In the genomic region with DNA sequence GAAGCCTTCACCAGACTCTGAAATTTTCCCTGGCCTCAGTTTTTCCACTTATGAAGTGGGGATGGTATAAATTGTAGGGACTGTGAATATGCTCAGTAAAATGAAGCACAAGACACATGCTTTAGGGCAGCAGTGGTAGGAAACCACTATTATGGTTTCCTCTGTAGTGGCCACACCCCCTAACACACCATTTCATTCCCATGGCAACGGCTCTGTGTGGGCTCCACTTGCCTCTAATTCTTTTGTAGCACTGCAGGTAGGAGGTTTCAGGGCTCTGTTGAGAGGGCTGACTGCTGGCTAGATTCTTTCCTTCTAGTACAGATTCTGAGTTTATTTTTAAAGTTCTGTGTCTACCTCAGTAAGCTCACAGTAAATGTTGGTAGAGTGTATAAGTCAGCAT, we compare ENCODE assay signal across 8 cellular contexts. TPM values are rescaled to one million over a fixed set of nuclear protein-coding genes. Genes with fewer than 3 reads are reported as not detected.
A peak's percentile ranks its signal among the peaks of the same experiment; 100 is the strongest.
DNase-seq lines count a peak whose midpoint lies in the region; ATAC-seq and TF ChIP-seq lines count a peak whose summit lies in the region.

No MANE protein-coding gene starts in this region.

- H3K4me2 ChIP-seq in DND-41 (ENCODE audit: insufficient read depth, low read length): peak overlapping the region; percentile 31; the same call in 1 of the 2 replicates
- H3K4me2 ChIP-seq in osteoblast (ENCODE audit: insufficient read depth, low read length): no peak overlapping the region

- DNase-seq in DND-41: peak; percentile 68
- no peak for DNase-seq in osteoblast (ENCODE audit: insufficient read length, low spot score, missing footprints)
- DNase-seq in EL: no peak

- peak overlapping the region; percentile 82 for H3K27ac Mint-ChIP-seq in T-helper 1 cell treated with Interleukin-12 subunit alpha and Interleukin-12 subunit beta and Interleukin-4 antibody, amounts not matched to agents 30 μg/mL and 1 μg/mL, for 36 hours

- H3K27me3 ChIP-seq in DND-41 (ENCODE audit: insufficient read depth, low read length, poor library complexity) (no peaks in the 10 kb centered on the region), ectodermal cell (ENCODE audit: control insufficient read depth, insufficient read depth, low read length, poor library complexity, severe bottlenecking) (no peaks in the 10 kb centered on the region), osteoblast (ENCODE audit: insufficient read depth, low read length) (no peaks in the 10 kb centered on the region)

- no peak overlapping the region for H2AFZ ChIP-seq in DND-41 (ENCODE audit: low read depth, low read length)
- no peak overlapping the region for H2AFZ ChIP-seq in osteoblast (ENCODE audit: low read length)

- H3K4me3 ChIP-seq in DND-41 (ENCODE audit: low read depth in 1 of 2, low read length in 2 of 2): no peak overlapping the region
- H3K4me3 ChIP-seq in ectodermal cell (ENCODE audit: insufficient read depth, low read depth, low read length): no peak overlapping the region
- no peak overlapping the region for H3K4me3 ChIP-seq in osteoblast (ENCODE audit: insufficient read depth, low read length)

- no peak overlapping the region for H3K4me3 Mint-ChIP-seq in T-helper 1 cell treated with Interleukin-12 subunit alpha and Interleukin-12 subunit beta and Interleukin-4 antibody, amounts not matched to agents 30 μg/mL and 1 μg/mL, for 36 hours

- H3K4me1 Mint-ChIP-seq in T-helper 1 cell treated with Interleukin-12 subunit alpha and Interleukin-12 subunit beta and Interleukin-4 antibody, amounts not matched to agents 30 μg/mL and 1 μg/mL, for 36 hours (ENCODE audit: low read depth): peaks cover 32% of the 10 kb centered on the region

- no peak overlapping the region for H3K9ac ChIP-seq in DND-41 (ENCODE audit: low read depth, low read length)

- peaks cover 31% of the 10 kb centered on the region for H3K79me2 ChIP-seq in DND-41 (ENCODE audit: insufficient read depth, low read length)
- H3K79me2 ChIP-seq in osteoblast (ENCODE audit: insufficient read depth, low read length): peaks cover 15% of the 10 kb centered on the region

- no peaks in the 10 kb centered on the region; the same call in 1 of the 2 replicates for H3K36me3 ChIP-seq in DND-41 (ENCODE audit: insufficient read depth, low read length)
- H3K36me3 ChIP-seq in ectodermal cell (ENCODE audit: control insufficient read depth, insufficient read depth, low read length): no peaks in the 10 kb centered on the region
- H3K36me3 ChIP-seq in osteoblast (ENCODE audit: insufficient read depth, low read length): no peaks in the 10 kb centered on the region

- H3K4me1 ChIP-seq in DND-41 (ENCODE audit: insufficient read depth, low read length): peaks cover 42% of the 10 kb centered on the region
- no peaks in the 10 kb centered on the region for H3K4me1 ChIP-seq in ectodermal cell (ENCODE audit: control insufficient read depth, insufficient read depth, low read length)
- H3K4me1 ChIP-seq in osteoblast (ENCODE audit: insufficient read depth, low read length): peaks cover 16% of the 10 kb centered on the region

- ATAC-seq in DND-41 (ENCODE audit: insufficient read depth, low read depth) (peak; percentile 71), HG02938 (IDR thresholded peaks at IDR 0.05; ENCODE audit: unreplicated experiment) (peak; percentile 58), HG02588 (IDR thresholded peaks at IDR 0.05; ENCODE audit: unreplicated experiment) (no peak), HG02763 (IDR thresholded peaks at IDR 0.05; ENCODE audit: unreplicated experiment) (no peak)

- H4K20me1 ChIP-seq in DND-41 (ENCODE audit: insufficient read depth, low read length) (peaks cover 1% of the 10 kb centered on the region; the same call in 1 of the 2 replicates), osteoblast (ENCODE audit: insufficient read depth, low read length) (no peaks in the 10 kb centered on the region)

- WGBS in ectodermal cell, 2 experiments: 20 to 43% methylated on average over 1 of the region's 1 CpG

- H3K9me3 ChIP-seq in DND-41 (ENCODE audit: insufficient read depth, low read length, severe bottlenecking) (no peaks in the 10 kb centered on the region), ectodermal cell (ENCODE audit: control insufficient read depth, low read length) (no peaks in the 10 kb centered on the region), osteoblast (ENCODE audit: low read depth, low read length) (no peaks in the 10 kb centered on the region)

- H3K27ac ChIP-seq in DND-41 (ENCODE audit: low read length) (no peak overlapping the region; the same call in 1 of the 2 replicates), ectodermal cell (ENCODE audit: insufficient read depth, low read depth, low read length, poor library complexity, severe bottlenecking) (peak overlapping the region; percentile 44), osteoblast (ENCODE audit: low read depth, low read length) (no peak overlapping the region)

- no peak for TF ChIP-seq CTCF in DND-41 (IDR thresholded peaks at IDR 0.05; ENCODE audit: borderline replicate concordance, extremely low read depth, low read length, poor library complexity, severe bottlenecking)
- no peak for TF ChIP-seq CTCF in osteoblast (IDR thresholded peaks at IDR 0.05; ENCODE audit: extremely low read depth, low read depth, low read length)

- no peaks in the 10 kb centered on the region for H3K9me3 Mint-ChIP-seq in T-helper 1 cell treated with Interleukin-12 subunit alpha and Interleukin-12 subunit beta and Interleukin-4 antibody, amounts not matched to agents 30 μg/mL and 1 μg/mL, for 36 hours

- H3K27me3 Mint-ChIP-seq in T-helper 1 cell treated with Interleukin-12 subunit alpha and Interleukin-12 subunit beta and Interleukin-4 antibody, amounts not matched to agents 30 μg/mL and 1 μg/mL, for 36 hours (ENCODE audit: low read depth): no peaks in the 10 kb centered on the region

- peaks cover 2% of the 10 kb centered on the region for H3K36me3 Mint-ChIP-seq in T-helper 1 cell treated with Interleukin-12 subunit alpha and Interleukin-12 subunit beta and Interleukin-4 antibody, amounts not matched to agents 30 μg/mL and 1 μg/mL, for 36 hours (ENCODE audit: low read depth)

RNA-seq across cellular contexts. Expression of a gene that starts 3.5 kb away (rescaled TPM):
- 63.0 TPM for polyA plus RNA-seq in ectodermal cell (2013, experiment 1 of 4)
- polyA plus RNA-seq in ectodermal cell (2013, experiment 2 of 4): 64.3 TPM
- 34.2 TPM for polyA plus RNA-seq in ectodermal cell (2013, experiment 3 of 4)
- 32.2 TPM for polyA plus RNA-seq in ectodermal cell (2013, experiment 4 of 4)
- 61.6 and 62.6 TPM in 2 replicates for total RNA-seq in osteoblast

Comparison
In these comparisons a context has a peak if more than half of its experiments do, and no peak if none do; other contexts are left out.
1. ATAC-seq: peak in DND-41 (single experiment) and HG02938 (single experiment); none in HG02588 (single experiment) and HG02763 (single experiment).